In genomic region chr6:40852667-40853383, GRCh38 we compare ENCODE assay signal across 10 cellular contexts.
DNase-seq lines count a peak whose midpoint lies in the region; ATAC-seq and TF ChIP-seq lines count a peak whose summit lies in the region.
"Had no signal": no experiment of that assay in that cellular context is flagged by ENCODE, and none has a peak within 500 bp of the region (broad histone marks: within the 10 kb centered on the region; RNA-seq: fewer than 3 reads in every experiment).

No MANE protein-coding gene starts in this region.

- no peaks in the 10 kb centered on the region for H4K20me1 ChIP-seq in HCT116 (ENCODE audit: insufficient read depth)

- intact Hi-C loops in CD4-positive, alpha-beta T cell (cut with DNase I, micrococcal nuclease): no loop called here
- intact Hi-C loops in HCT116 (cut with micrococcal nuclease): no loop called here

- 48% methylated on average over 6 of the region's 6 CpGs for WGBS in liver

- no peaks in the 10 kb centered on the region for H3K9me3 ChIP-seq in CD4-positive, alpha-beta T cell (ENCODE audit: control insufficient read depth, low read length)
- no peaks in the 10 kb centered on the region for H3K9me3 ChIP-seq in HCT116 (ENCODE audit: control insufficient read depth in 1 of 2, insufficient read depth in 1 of 2, low read depth in 1 of 2, low read length in 2 of 2)
- H3K9me3 ChIP-seq in liver (ENCODE audit: control insufficient read depth in 4 of 4, low read length in 3 of 4): no peaks in the 10 kb centered on the region
- H3K9me3 ChIP-seq: neutrophil, thyroid gland had no signal

- H3K27me3 ChIP-seq in CD4-positive, alpha-beta T cell (ENCODE audit: control insufficient read depth, insufficient read depth, low read length): no peaks in the 10 kb centered on the region
- H3K27me3 ChIP-seq in HCT116 (ENCODE audit: insufficient read depth, low read length) (peaks cover 3% of the 10 kb centered on the region; the same call in 1 of the 2 replicates), liver (ENCODE audit: control insufficient read depth in 4 of 4, insufficient read depth in 4 of 4, low read length in 3 of 4) (no peaks in the 10 kb centered on the region)
- H3K27me3 ChIP-seq: neutrophil, thyroid gland had no signal

- no peaks in the 10 kb centered on the region for H3K36me3 ChIP-seq in HCT116 (ENCODE audit: control insufficient read depth in 1 of 2, insufficient read depth in 2 of 2, low read length in 2 of 2)
- no peaks in the 10 kb centered on the region for H3K36me3 ChIP-seq in liver (ENCODE audit: control insufficient read depth in 4 of 4, insufficient read depth in 3 of 4, low read depth in 1 of 4, low read length in 3 of 4)
- H3K36me3 ChIP-seq: neutrophil, thyroid gland had no signal

- CTCF ChIA-PET in CD4-positive, alpha-beta T cell (lab: Charles Lee): no interaction called here
- CTCF ChIA-PET in HCT116 (lab: Charles Lee): interaction anchor here (1.3 kb wide), 1 partner anchor 524 kb away, joined by 3 read pairs; no protein-coding TSS in a partner anchor

- H3K4me3 ChIP-seq in HCT116 (replicated peaks in 1 of 2; ENCODE audit: low read depth in 1 of 2, low read length in 2 of 2) (no peak overlapping the region), WI38 (ENCODE audit: low read depth, low read length) (no peak overlapping the region), liver (ENCODE audit: low read depth in 1 of 3, low read length in 3 of 3) (no peak overlapping the region)
- H3K4me3 ChIP-seq: thyroid gland had no signal

- TF ChIP-seq POLR2A in HCT116 (IDR thresholded peaks at IDR 0.05; ENCODE audit: borderline replicate concordance, extremely low read depth, insufficient read depth, insufficient read length): no peak

- no peak for TF ChIP-seq RAD21 in HCT116 (IDR thresholded peaks at IDR 0.05; ENCODE audit: low read depth)
- peak in 1 of 2 donors; percentile 14 for TF ChIP-seq RAD21 in liver (IDR thresholded peaks at IDR 0.05)

- H3K79me2 ChIP-seq in HCT116 (ENCODE audit: insufficient read depth, low read length): no peaks in the 10 kb centered on the region

- no peaks in the 10 kb centered on the region for H3K9me3 Mint-ChIP-seq in CD4-positive, alpha-beta T cell

- ATAC-seq in CD4-positive, alpha-beta T cell (ENCODE audit: poor library complexity): no peak
- ATAC-seq in HCT116 (peak; percentile 94), HG02623 (IDR thresholded peaks at IDR 0.05; ENCODE audit: unreplicated experiment) (no peak)

- no peak overlapping the region for H3K27ac Mint-ChIP-seq in CD4-positive, alpha-beta T cell

- no peak overlapping the region for H3K27ac ChIP-seq in CD4-positive, alpha-beta T cell (ENCODE audit: low read depth, low read length)
- H3K27ac ChIP-seq in HCT116 (ENCODE audit: low read depth, low read length): no peak overlapping the region
- H3K27ac ChIP-seq in liver (ENCODE audit: low read depth in 1 of 2, low read length in 2 of 2): no peak overlapping the region
- H3K27ac ChIP-seq: neutrophil, thyroid gland had no signal

- H3K4me1 ChIP-seq in HCT116 (ENCODE audit: control insufficient read depth in 1 of 2, insufficient read depth in 2 of 2, low read length in 2 of 2) (no peaks in the 10 kb centered on the region), liver (ENCODE audit: control insufficient read depth in 4 of 4, insufficient read depth in 4 of 4, low read length in 3 of 4) (no peaks in the 10 kb centered on the region)
- H3K4me1 ChIP-seq: thyroid gland had no signal

- RAD21 ChIA-PET in HCT116 (lab: Charles Lee; ENCODE audit: low non-redundant PET in 1 of 2, low total read pairs in 2 of 2, uncharacterized antibody in 2 of 2, unreplicated experiment in 2 of 2): no interaction called here

- no peak overlapping the region for H3K4me3 Mint-ChIP-seq in CD4-positive, alpha-beta T cell

- no peaks in the 10 kb centered on the region for H3K9me2 ChIP-seq in HCT116 (ENCODE audit: insufficient read depth)

- peaks cover 5% of the 10 kb centered on the region for H3K27me3 Mint-ChIP-seq in CD4-positive, alpha-beta T cell

- H3K36me3 Mint-ChIP-seq in CD4-positive, alpha-beta T cell (ENCODE audit: low read depth): no peaks in the 10 kb centered on the region

- H3K9ac ChIP-seq in HCT116 (ENCODE audit: low read length): no peak overlapping the region
- no peak overlapping the region for H3K9ac ChIP-seq in liver (ENCODE audit: low read depth in 1 of 2, low read length in 2 of 2)

- no peak overlapping the region for H3K4me2 ChIP-seq in HCT116 (ENCODE audit: low read length)

- H2AFZ ChIP-seq in HCT116 (ENCODE audit: low read depth, low read length, poor library complexity, severe bottlenecking): no peak overlapping the region

- no TSS peak for BruUV-seq in HCT116 (replicated peaks; lab: Mats Ljungman, UMichigan)

- peak; percentile 18 for TF ChIP-seq CTCF in CD4-positive, alpha-beta T cell (IDR thresholded peaks at IDR 0.05)
- peak in 2 of 3 experiments; percentile 75 to 82; a peak in 4 of 6 replicates for TF ChIP-seq CTCF in HCT116 (IDR thresholded peaks at IDR 0.05 in 2 of 3, conservative IDR thresholded peaks at IDR 0.05 in 1 of 3; ENCODE audit: borderline replicate concordance in 1 of 3, insufficient read depth in 1 of 3, low read depth in 2 of 3, low read length in 2 of 3)
- TF ChIP-seq CTCF in WI38 (IDR thresholded peaks at IDR 0.05; ENCODE audit: low read depth, low read length): peak; percentile 41; the same call in 1 of the 2 replicates
- peak; percentile 17 for TF ChIP-seq CTCF in liver (IDR thresholded peaks at IDR 0.05; ENCODE audit: low read depth, low read length, missing input control)

- no peak for DNase-seq in CD4-positive, alpha-beta T cell
- DNase-seq in HCT116 (ENCODE audit: low read depth, low spot score): peak; percentile 12
- DNase-seq in COLO829 (ENCODE audit: low spot score): no peak
- DNase-seq in dedifferentiated amniotic fluid mesenchymal stem cell (ENCODE audit: extremely low spot score): no peak
- DNase-seq in NCI-H187 treated with DMSO at 0.1 percent for 48 hours (lab: John Stamatoyannopoulos, UW): no peak

- H3K4me1 Mint-ChIP-seq in CD4-positive, alpha-beta T cell (ENCODE audit: low read depth): no peaks in the 10 kb centered on the region

- POLR2A ChIA-PET in CD4-positive, alpha-beta T cell (lab: Charles Lee): no interaction called here
- POLR2A ChIA-PET in HCT116 (lab: Charles Lee): no interaction called here

TF ChIP-seq in HCT116, 20 proteins besides CTCF, POLR2A, EP300 and RAD21 (continues in another document):
- no peak for TF ChIP-seq MAX (IDR thresholded peaks at IDR 0.05)
- no peak for TF ChIP-seq YY1 (IDR thresholded peaks at IDR 0.05; ENCODE audit: extremely low read depth, insufficient replicate concordance, low read depth, low read length)
- TF ChIP-seq ELF1 (IDR thresholded peaks at IDR 0.05; ENCODE audit: borderline replicate concordance, low read depth): no peak
- no peak for TF ChIP-seq EZH2 (IDR thresholded peaks at IDR 0.05)
- TF ChIP-seq, protein P1, sequence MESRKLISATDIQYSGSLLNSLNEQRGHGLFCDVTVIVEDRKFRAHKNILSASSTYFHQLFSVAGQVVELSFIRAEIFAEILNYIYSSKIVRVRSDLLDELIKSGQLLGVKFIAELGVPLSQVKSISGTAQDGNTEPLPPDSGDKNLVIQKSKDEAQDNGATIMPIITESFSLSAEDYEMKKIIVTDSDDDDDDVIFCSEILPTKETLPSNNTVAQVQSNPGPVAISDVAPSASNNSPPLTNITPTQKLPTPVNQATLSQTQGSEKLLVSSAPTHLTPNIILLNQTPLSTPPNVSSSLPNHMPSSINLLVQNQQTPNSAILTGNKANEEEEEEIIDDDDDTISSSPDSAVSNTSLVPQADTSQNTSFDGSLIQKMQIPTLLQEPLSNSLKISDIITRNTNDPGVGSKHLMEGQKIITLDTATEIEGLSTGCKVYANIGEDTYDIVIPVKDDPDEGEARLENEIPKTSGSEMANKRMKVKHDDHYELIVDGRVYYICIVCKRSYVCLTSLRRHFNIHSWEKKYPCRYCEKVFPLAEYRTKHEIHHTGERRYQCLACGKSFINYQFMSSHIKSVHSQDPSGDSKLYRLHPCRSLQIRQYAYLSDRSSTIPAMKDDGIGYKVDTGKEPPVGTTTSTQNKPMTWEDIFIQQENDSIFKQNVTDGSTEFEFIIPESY (IDR thresholded peaks at IDR 0.05; ENCODE audit: extremely low read depth, insufficient replicate concordance, low read length): no peak
- no peak for TF ChIP-seq SIN3A (IDR thresholded peaks at IDR 0.05; ENCODE audit: low read depth)

TF ChIP-seq in liver, 16 proteins besides CTCF, POLR2A, EP300 and RAD21:
- TF ChIP-seq HNF4G (IDR thresholded peaks at IDR 0.05) (no peak), JUND (IDR thresholded peaks at IDR 0.05) (no peak)

Comparison
In these comparisons a context has a peak if more than half of its experiments do, and no peak if none do; other contexts are left out.
1. CTCF ChIP-seq: peak in every context shown above with its lines; median percentile 78 in HCT116; 41 in WI38; 18 in CD4-positive, alpha-beta T cell; 17 in liver.